In the genomic region with DNA sequence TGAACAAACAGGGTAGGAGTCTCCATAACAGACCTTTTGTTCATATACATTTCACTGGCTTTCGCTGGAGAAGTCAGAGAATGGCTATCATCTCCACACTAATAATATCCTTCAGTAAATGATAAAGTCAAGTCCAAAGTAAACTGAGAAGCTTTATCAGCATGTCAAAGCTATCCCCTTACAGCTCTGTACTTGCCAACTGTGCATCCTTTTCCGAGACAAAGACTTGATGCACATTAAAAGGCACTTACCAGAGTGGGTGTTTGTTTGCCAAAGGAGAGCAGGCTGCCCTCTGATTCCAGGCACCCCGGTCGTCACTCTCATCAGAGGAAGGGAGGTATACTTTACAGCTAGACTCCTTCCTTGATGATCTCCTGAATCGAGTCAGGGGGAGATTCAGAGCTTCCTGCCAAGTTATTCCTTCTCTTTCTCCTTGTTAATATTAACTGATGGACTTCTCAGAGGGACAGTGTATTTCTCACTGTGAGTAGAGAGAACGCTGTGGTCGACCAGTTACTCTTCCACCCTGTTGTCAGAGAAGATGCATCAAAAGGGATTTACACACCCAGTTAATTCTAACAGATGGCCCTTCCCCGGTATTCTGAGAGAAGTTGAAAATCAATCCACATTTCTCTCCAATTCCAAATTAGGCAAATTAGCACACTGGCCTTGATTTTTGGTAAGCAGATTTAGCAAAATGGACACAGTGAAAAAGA, we compare ENCODE assay signal across 26 cellular contexts.
DNase-seq lines count a peak whose midpoint lies in the region; ATAC-seq and TF ChIP-seq lines count a peak whose summit lies in the region.
"Had no signal": no experiment of that assay in that cellular context is flagged by ENCODE, and none has a peak within 500 bp of the region (broad histone marks: within the 10 kb centered on the region; RNA-seq: fewer than 3 reads in every experiment).

No MANE protein-coding gene starts in this region.

- H3K27me3 ChIP-seq in neuronal stem cell (ENCODE audit: control insufficient read depth in 3 of 3, insufficient read depth in 3 of 3, low read depth in 1 of 3, low read length in 3 of 3) = no peaks in the 10 kb centered on the region
- no peaks in the 10 kb centered on the region for H3K27me3 ChIP-seq in lower lobe of right lung (ENCODE audit: low read depth)
- H3K27me3 ChIP-seq: pancreas, suprapubic skin, uterus had no signal

- H3K4me3 ChIP-seq in neuronal stem cell (ENCODE audit: low read length in 2 of 2) (no peak overlapping the region), lower lobe of right lung (no peak overlapping the region)
- H3K4me3 ChIP-seq: dorsolateral prefrontal cortex, pancreas, suprapubic skin, uterus had no signal

- H3K36me3 ChIP-seq in neuronal stem cell (replicated peaks in 1 of 2; ENCODE audit: control insufficient read depth in 2 of 2, insufficient read depth in 2 of 2, low read length in 2 of 2) (no peaks in the 10 kb centered on the region), lower lobe of right lung (no peaks in the 10 kb centered on the region)
- H3K36me3 ChIP-seq: pancreas, suprapubic skin, uterus, WERI-Rb-1 had no signal

- H2BK120ac ChIP-seq in neuronal stem cell (ENCODE audit: low read depth, low read length) = no peak overlapping the region

- H3K4me2 ChIP-seq in neuronal stem cell (ENCODE audit: insufficient read depth, low read length, poor library complexity, severe bottlenecking) = no peak overlapping the region

- H3K9ac ChIP-seq in neuronal stem cell (ENCODE audit: low read depth, low read length, poor library complexity) = no peak overlapping the region

- no peak overlapping the region for H2BK15ac ChIP-seq in neuronal stem cell (ENCODE audit: low read length)

- no peak overlapping the region for H3K14ac ChIP-seq in neuronal stem cell (ENCODE audit: low read length)

- no peak for TF ChIP-seq CTCF in lower lobe of right lung (IDR thresholded peaks at IDR 0.05)

- DNase-seq in NCI-H1417 (lab: John Stamatoyannopoulos, UW) (peak in 2 of 3 experiments; percentile 54 to 71), NCI-H1417 treated with DMSO at 0.1 percent for 48 hours (lab: John Stamatoyannopoulos, UW) (no peak), NCI-H2171 (lab: John Stamatoyannopoulos, UW) (peak; percentile 63), SK-N-DZ (ENCODE audit: low spot score) (peak; percentile 23), neuronal stem cell (ENCODE audit: low spot score) (no peak), lower lobe of right lung (no peak), NCI-H526 (lab: John Stamatoyannopoulos, UW) (no peak)
- DNase-seq: activated CD4-positive, alpha-beta T cell treated with anti-CD3 and anti-CD28 coated beads, Interleukin-2, amount 50 U/mL, for 48 hours; activated effector memory CD4-positive, alpha-beta T cell treated with anti-CD3 and anti-CD28 coated beads, Interleukin-2, amount 50 U/mL, for 16 hours; DND-41; hypothalamus; islet precursor cell; mesendoderm; naive thymus-derived CD4-positive, alpha-beta T cell; NCI-H1436 treated with DMSO at 0.1 percent for 48 hours; NCI-H69; OCI-M1; pancreas; T-helper 17 cell; uterus; WERI-Rb-1 had no signal

- H2BK12ac ChIP-seq in neuronal stem cell (ENCODE audit: low read length) = no peak overlapping the region

- H3K79me1 ChIP-seq in neuronal stem cell (ENCODE audit: low read depth, low read length) = no peaks in the 10 kb centered on the region

- no CpG with 5 or more reads among the region's 8 CpGs for WGBS in neuronal stem cell (ENCODE audit: extremely low coverage in 2 of 2, insufficient read length in 2 of 2, insufficient replicate concordance in 1 of 2), 2 donors

- H3K27ac ChIP-seq in neuronal stem cell (replicated peaks; ENCODE audit: low read length) = no peak overlapping the region
- H3K27ac ChIP-seq in lower lobe of right lung = no peak overlapping the region
- H3K27ac ChIP-seq: 22Rv1, dorsolateral prefrontal cortex, epithelial cell of prostate, pancreas, suprapubic skin, uterus, WERI-Rb-1 had no signal

- H3K4ac ChIP-seq in neuronal stem cell (ENCODE audit: low read length) = no peak overlapping the region

- peak overlapping the region; percentile 18 for H2AFZ ChIP-seq in neuronal stem cell (ENCODE audit: low read length)

- H3K9me3 ChIP-seq in neuronal stem cell (replicated peaks in 1 of 2; ENCODE audit: control insufficient read depth in 2 of 2, insufficient read depth in 1 of 2, low read depth in 1 of 2, low read length in 2 of 2) = peaks cover 0 to 6% of the 10 kb centered on the region in 2 donors
- H3K9me3 ChIP-seq in lower lobe of right lung = no peaks in the 10 kb centered on the region
- H3K9me3 ChIP-seq: pancreas, suprapubic skin, uterus had no signal

- H4K91ac ChIP-seq in neuronal stem cell (ENCODE audit: low read depth, low read length, poor library complexity) = no peak overlapping the region

- ATAC-seq in lower lobe of right lung = no peak
- no peak for ATAC-seq in GM19035 (IDR thresholded peaks at IDR 0.05; ENCODE audit: unreplicated experiment)
- ATAC-seq: naive thymus-derived CD4-positive, alpha-beta T cell; pancreas; T-helper 17 cell had no signal

- H3K4me1 ChIP-seq in neuronal stem cell (ENCODE audit: control insufficient read depth in 2 of 2, insufficient read depth in 1 of 2, low read depth in 1 of 2, low read length in 2 of 2) (peaks cover 9 to 11% of the 10 kb centered on the region in 2 donors), lower lobe of right lung (no peaks in the 10 kb centered on the region)
- H3K4me1 ChIP-seq: pancreas, suprapubic skin, uterus had no signal

- intact Hi-C loops in lower lobe of right lung (cut with DNase I) = no loop called here

- H2AK5ac ChIP-seq in neuronal stem cell (ENCODE audit: low read depth, low read length) = no peak overlapping the region

- H3K18ac ChIP-seq in neuronal stem cell (ENCODE audit: low read length) = no peak overlapping the region

- no peak overlapping the region for H2BK5ac ChIP-seq in neuronal stem cell (ENCODE audit: low read length)

- H3K23ac ChIP-seq in neuronal stem cell (ENCODE audit: low read depth, low read length, poor library complexity) = no peak overlapping the region

- H4K8ac ChIP-seq in neuronal stem cell (ENCODE audit: low read depth, low read length) = no peak overlapping the region

Comparison
In these comparisons a context has a peak if more than half of its experiments do, and no peak if none do; other contexts are left out.
1. DNase-seq: peak in NCI-H1417 (2 of 3), NCI-H2171 (single experiment) and SK-N-DZ (single experiment); none in NCI-H1417 treated with DMSO at 0.1 percent for 48 hours (single experiment), neuronal stem cell (single experiment), lower lobe of right lung (single experiment) and NCI-H526 (0 of 2).